ENCODE assay signal across 1 cellular context in genomic region chr1:109282952-109283747, GRCh38.
TF ChIP-seq lines count a peak whose summit lies in the region.

Gene PSRC1 (minus strand): TSS chr1:109283145.

TF ChIP-seq in HepG2, 621 proteins besides CTCF, POLR2A, EP300 and RAD21 (continued from another document and continues in another):
- TF ChIP-seq, protein P1, sequence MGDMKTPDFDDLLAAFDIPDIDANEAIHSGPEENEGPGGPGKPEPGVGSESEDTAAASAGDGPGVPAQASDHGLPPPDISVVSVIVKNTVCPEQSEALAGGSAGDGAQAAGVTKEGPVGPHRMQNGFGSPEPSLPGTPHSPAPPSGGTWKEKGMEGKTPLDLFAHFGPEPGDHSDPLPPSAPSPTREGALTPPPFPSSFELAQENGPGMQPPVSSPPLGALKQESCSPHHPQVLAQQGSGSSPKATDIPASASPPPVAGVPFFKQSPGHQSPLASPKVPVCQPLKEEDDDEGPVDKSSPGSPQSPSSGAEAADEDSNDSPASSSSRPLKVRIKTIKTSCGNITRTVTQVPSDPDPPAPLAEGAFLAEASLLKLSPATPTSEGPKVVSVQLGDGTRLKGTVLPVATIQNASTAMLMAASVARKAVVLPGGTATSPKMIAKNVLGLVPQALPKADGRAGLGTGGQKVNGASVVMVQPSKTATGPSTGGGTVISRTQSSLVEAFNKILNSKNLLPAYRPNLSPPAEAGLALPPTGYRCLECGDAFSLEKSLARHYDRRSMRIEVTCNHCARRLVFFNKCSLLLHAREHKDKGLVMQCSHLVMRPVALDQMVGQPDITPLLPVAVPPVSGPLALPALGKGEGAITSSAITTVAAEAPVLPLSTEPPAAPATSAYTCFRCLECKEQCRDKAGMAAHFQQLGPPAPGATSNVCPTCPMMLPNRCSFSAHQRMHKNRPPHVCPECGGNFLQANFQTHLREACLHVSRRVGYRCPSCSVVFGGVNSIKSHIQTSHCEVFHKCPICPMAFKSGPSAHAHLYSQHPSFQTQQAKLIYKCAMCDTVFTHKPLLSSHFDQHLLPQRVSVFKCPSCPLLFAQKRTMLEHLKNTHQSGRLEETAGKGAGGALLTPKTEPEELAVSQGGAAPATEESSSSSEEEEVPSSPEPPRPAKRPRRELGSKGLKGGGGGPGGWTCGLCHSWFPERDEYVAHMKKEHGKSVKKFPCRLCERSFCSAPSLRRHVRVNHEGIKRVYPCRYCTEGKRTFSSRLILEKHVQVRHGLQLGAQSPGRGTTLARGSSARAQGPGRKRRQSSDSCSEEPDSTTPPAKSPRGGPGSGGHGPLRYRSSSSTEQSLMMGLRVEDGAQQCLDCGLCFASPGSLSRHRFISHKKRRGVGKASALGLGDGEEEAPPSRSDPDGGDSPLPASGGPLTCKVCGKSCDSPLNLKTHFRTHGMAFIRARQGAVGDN (CRISPR knock-in tag; IDR thresholded peaks at IDR 0.05) = peak; percentile 97
- TF ChIP-seq SMAD1 (CRISPR knock-in tag; IDR thresholded peaks at IDR 0.05; ENCODE audit: borderline replicate concordance, low read depth) = no peak
- 0 out of 2 replicates have a peak, but pooled peaks have one; percentile 53 for TF ChIP-seq IRX3 (CRISPR knock-in tag; IDR thresholded peaks at IDR 0.05; ENCODE audit: borderline replicate concordance, low read depth)
- TF ChIP-seq CERS6 (CRISPR knock-in tag; IDR thresholded peaks at IDR 0.05) = no peak
- no peak for TF ChIP-seq MAFG (CRISPR knock-in tag; IDR thresholded peaks at IDR 0.05)
- peak; percentile 73 for TF ChIP-seq XRCC5 (optimal IDR thresholded peaks at IDR 0.05; ENCODE audit: low read length)
- no peak for TF ChIP-seq IKZF4 (CRISPR knock-in tag; IDR thresholded peaks at IDR 0.05; ENCODE audit: borderline replicate concordance, low read depth, not compliant biosample characterization)
- TF ChIP-seq ZNF619 (CRISPR knock-in tag; IDR thresholded peaks at IDR 0.05) = peak; percentile 56; the same call in 1 of the 2 replicates
- no peak for TF ChIP-seq MZF1 (CRISPR knock-in tag; IDR thresholded peaks at IDR 0.05; ENCODE audit: borderline replicate concordance)
- peak; percentile 56 for TF ChIP-seq ZNF781 (CRISPR knock-in tag; IDR thresholded peaks at IDR 0.05; ENCODE audit: borderline replicate concordance, not compliant biosample characterization)
- TF ChIP-seq, protein P2, sequence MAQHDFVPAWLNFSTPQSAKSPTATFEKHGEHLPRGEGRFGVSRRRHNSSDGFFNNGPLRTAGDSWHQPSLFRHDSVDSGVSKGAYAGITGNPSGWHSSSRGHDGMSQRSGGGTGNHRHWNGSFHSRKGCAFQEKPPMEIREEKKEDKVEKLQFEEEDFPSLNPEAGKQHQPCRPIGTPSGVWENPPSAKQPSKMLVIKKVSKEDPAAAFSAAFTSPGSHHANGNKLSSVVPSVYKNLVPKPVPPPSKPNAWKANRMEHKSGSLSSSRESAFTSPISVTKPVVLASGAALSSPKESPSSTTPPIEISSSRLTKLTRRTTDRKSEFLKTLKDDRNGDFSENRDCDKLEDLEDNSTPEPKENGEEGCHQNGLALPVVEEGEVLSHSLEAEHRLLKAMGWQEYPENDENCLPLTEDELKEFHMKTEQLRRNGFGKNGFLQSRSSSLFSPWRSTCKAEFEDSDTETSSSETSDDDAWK (CRISPR knock-in tag; IDR thresholded peaks at IDR 0.05) = no peak
- TF ChIP-seq ZSCAN5A (CRISPR knock-in tag; IDR thresholded peaks at IDR 0.05; ENCODE audit: borderline replicate concordance) = peak; percentile 71; the same call in 1 of the 2 replicates
- TF ChIP-seq ZFP90 (CRISPR knock-in tag; IDR thresholded peaks at IDR 0.05; ENCODE audit: borderline replicate concordance) = peak; percentile 36; the same call in 1 of the 2 replicates
- no peak for TF ChIP-seq MTF1 (CRISPR knock-in tag; IDR thresholded peaks at IDR 0.05)
- TF ChIP-seq MEIS2 (CRISPR knock-in tag; IDR thresholded peaks at IDR 0.05) = 0 out of 2 replicates have a peak, but pooled peaks have one; percentile 56
- TF ChIP-seq KLF12 (CRISPR knock-in tag; IDR thresholded peaks at IDR 0.05; ENCODE audit: borderline replicate concordance) = peak; percentile 65; the same call in 1 of the 2 replicates
- TF ChIP-seq ZNF772 (CRISPR knock-in tag; IDR thresholded peaks at IDR 0.05) = no peak; the same call in 1 of the 2 replicates
- no peak; the same call in 1 of the 2 replicates for TF ChIP-seq ZSCAN29 (CRISPR knock-in tag; conservative IDR thresholded peaks at IDR 0.05)
- TF ChIP-seq ZNF557 (CRISPR knock-in tag; IDR thresholded peaks at IDR 0.05) = 0 out of 2 replicates have a peak, but pooled peaks have one; percentile 23
- 0 out of 2 replicates have a peak, but pooled peaks have one; percentile 25 for TF ChIP-seq CCDC6 (CRISPR knock-in tag; IDR thresholded peaks at IDR 0.05)
- peak; percentile 90; the same call in 1 of the 2 replicates for TF ChIP-seq SNAPC2 (CRISPR knock-in tag; IDR thresholded peaks at IDR 0.05)
- TF ChIP-seq ZSCAN31 (CRISPR knock-in tag; IDR thresholded peaks at IDR 0.05; ENCODE audit: low read depth) = peak; percentile 70; the same call in 1 of the 2 replicates
- TF ChIP-seq ZNF792 (CRISPR knock-in tag; IDR thresholded peaks at IDR 0.05) = peak; percentile 73; the same call in 1 of the 2 replicates
- TF ChIP-seq, protein P3, sequence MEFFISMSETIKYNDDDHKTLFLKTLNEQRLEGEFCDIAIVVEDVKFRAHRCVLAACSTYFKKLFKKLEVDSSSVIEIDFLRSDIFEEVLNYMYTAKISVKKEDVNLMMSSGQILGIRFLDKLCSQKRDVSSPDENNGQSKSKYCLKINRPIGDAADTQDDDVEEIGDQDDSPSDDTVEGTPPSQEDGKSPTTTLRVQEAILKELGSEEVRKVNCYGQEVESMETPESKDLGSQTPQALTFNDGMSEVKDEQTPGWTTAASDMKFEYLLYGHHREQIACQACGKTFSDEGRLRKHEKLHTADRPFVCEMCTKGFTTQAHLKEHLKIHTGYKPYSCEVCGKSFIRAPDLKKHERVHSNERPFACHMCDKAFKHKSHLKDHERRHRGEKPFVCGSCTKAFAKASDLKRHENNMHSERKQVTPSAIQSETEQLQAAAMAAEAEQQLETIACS (CRISPR knock-in tag; IDR thresholded peaks at IDR 0.05) = peak; percentile 95
- TF ChIP-seq ZNF280B (CRISPR knock-in tag; IDR thresholded peaks at IDR 0.05; ENCODE audit: borderline replicate concordance) = peak; percentile 60; the same call in 1 of the 2 replicates
- TF ChIP-seq FOXP4 (CRISPR knock-in tag; IDR thresholded peaks at IDR 0.05) = 0 out of 2 replicates have a peak, but pooled peaks have one; percentile 49
- peak; percentile 66; the same call in 1 of the 2 replicates for TF ChIP-seq SKIL (CRISPR knock-in tag; IDR thresholded peaks at IDR 0.05; ENCODE audit: borderline replicate concordance)
- TF ChIP-seq MBNL3 (CRISPR knock-in tag; conservative IDR thresholded peaks at IDR 0.05) = no peak
- TF ChIP-seq ZNF496 (CRISPR knock-in tag; IDR thresholded peaks at IDR 0.05; ENCODE audit: insufficient replicate concordance) = no peak
- peak; percentile 82 for TF ChIP-seq HNRNPLL (IDR thresholded peaks at IDR 0.05; ENCODE audit: low read depth, low read length, poor library complexity, severe bottlenecking)
- TF ChIP-seq, protein P4, sequence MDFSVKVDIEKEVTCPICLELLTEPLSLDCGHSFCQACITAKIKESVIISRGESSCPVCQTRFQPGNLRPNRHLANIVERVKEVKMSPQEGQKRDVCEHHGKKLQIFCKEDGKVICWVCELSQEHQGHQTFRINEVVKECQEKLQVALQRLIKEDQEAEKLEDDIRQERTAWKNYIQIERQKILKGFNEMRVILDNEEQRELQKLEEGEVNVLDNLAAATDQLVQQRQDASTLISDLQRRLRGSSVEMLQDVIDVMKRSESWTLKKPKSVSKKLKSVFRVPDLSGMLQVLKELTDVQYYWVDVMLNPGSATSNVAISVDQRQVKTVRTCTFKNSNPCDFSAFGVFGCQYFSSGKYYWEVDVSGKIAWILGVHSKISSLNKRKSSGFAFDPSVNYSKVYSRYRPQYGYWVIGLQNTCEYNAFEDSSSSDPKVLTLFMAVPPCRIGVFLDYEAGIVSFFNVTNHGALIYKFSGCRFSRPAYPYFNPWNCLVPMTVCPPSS (IDR thresholded peaks at IDR 0.05) = no peak
- peak; percentile 70 for TF ChIP-seq ISL2 (CRISPR knock-in tag; IDR thresholded peaks at IDR 0.05)
- peak; percentile 82; the same call in 1 of the 2 replicates for TF ChIP-seq WIZ (CRISPR knock-in tag; IDR thresholded peaks at IDR 0.05)
- TF ChIP-seq ZNF761 (CRISPR knock-in tag; conservative IDR thresholded peaks at IDR 0.05) = peak; percentile 78; the same call in 1 of the 2 replicates
- TF ChIP-seq ZNF264 (CRISPR knock-in tag; IDR thresholded peaks at IDR 0.05) = peak; percentile 86
- peak; percentile 67 for TF ChIP-seq ZNF607 (CRISPR knock-in tag; IDR thresholded peaks at IDR 0.05; ENCODE audit: borderline replicate concordance)
- peak; percentile 89; the same call in 1 of the 2 replicates for TF ChIP-seq ZSCAN21 (CRISPR knock-in tag; IDR thresholded peaks at IDR 0.05; ENCODE audit: borderline replicate concordance)
- peak; percentile 28; the same call in 1 of the 2 replicates for TF ChIP-seq MTERF4 (CRISPR knock-in tag; IDR thresholded peaks at IDR 0.05)
- peak; percentile 84 for TF ChIP-seq KMT2A (CRISPR knock-in tag; IDR thresholded peaks at IDR 0.05)
- TF ChIP-seq MTA1 (CRISPR knock-in tag; IDR thresholded peaks at IDR 0.05; ENCODE audit: borderline replicate concordance) = 0 out of 2 replicates have a peak, but pooled peaks have one; percentile 75
